8 cellular contexts compared by ENCODE assay signal in genomic region chr19:7099597-7099921, GRCh38. TPM values are rescaled to one million over a fixed set of nuclear protein-coding genes. Genes with fewer than 3 reads are reported as not detected.
DNase-seq lines count a peak whose midpoint lies in the region; ATAC-seq, FAIRE-seq and TF ChIP-seq lines count a peak whose summit lies in the region.

No MANE protein-coding gene starts in this region.

- intact Hi-C loops in Caco-2 (cut with micrococcal nuclease; ENCODE audit: unreplicated experiment) = no loop called here
- intact Hi-C loops in psoas muscle (cut with DNase I) = no loop called here

- FAIRE-seq in GM19239 (lab: Jason Lieb, UNC) = no peak
- FAIRE-seq in urothelium cell line (lab: Jason Lieb, UNC) = no peak

- BruUV-seq in Caco-2 (replicated peaks; lab: Mats Ljungman, UMichigan) = no TSS peak

- H3K27ac ChIP-seq in SJCRH30 (peak overlapping the region; percentile 74), psoas muscle (peak overlapping the region; percentile 97)

- no peak for ATAC-seq in psoas muscle
- no peak for ATAC-seq in GM18870 (IDR thresholded peaks at IDR 0.05; ENCODE audit: unreplicated experiment)
- ATAC-seq in GM21737 (IDR thresholded peaks at IDR 0.05; ENCODE audit: unreplicated experiment) = no peak

- POLR2A ChIA-PET in Caco-2 (lab: Charles Lee) = interaction anchor here (0.5 to 1.4 kb wide), 11 partner anchors 15 to 769 kb away, joined by 3 to 28 read pairs (median 4); partner anchors contain the start of gene ZNF557

- no peaks in the 10 kb centered on the region for H3K36me3 ChIP-seq in Caco-2 (ENCODE audit: control insufficient read depth, insufficient read depth, low read length)
- H3K36me3 ChIP-seq in SJCRH30 = no peaks in the 10 kb centered on the region
- no peaks in the 10 kb centered on the region for H3K36me3 ChIP-seq in psoas muscle (ENCODE audit: insufficient read depth in 1 of 2, low read depth in 1 of 2)

- H3K9me3 ChIP-seq in Caco-2 (peaks cover 5% of the 10 kb centered on the region), SJCRH30 (replicated peaks) (0 out of 2 replicates have a peak, but pooled peaks cover 2% of the 10 kb centered on the region), psoas muscle (peaks cover 7% of the 10 kb centered on the region)

- TF ChIP-seq CTCF in Caco-2 (IDR thresholded peaks at IDR 0.05; ENCODE audit: insufficient read depth in 1 of 2, low read depth in 1 of 2, low read length in 1 of 2, severe bottlenecking in 1 of 2, unreplicated experiment in 1 of 2) (no peak), epithelial cell of proximal tubule (conservative IDR thresholded peaks at IDR 0.05; ENCODE audit: low read depth, low read length) (no peak), psoas muscle (IDR thresholded peaks at IDR 0.05) (no peak)

- peaks cover 27% of the 10 kb centered on the region for H3K36me3 Mint-ChIP-seq in Caco-2 (ENCODE audit: insufficient read depth, unreplicated experiment)

- H3K9me3 Mint-ChIP-seq in Caco-2 (ENCODE audit: unreplicated experiment) = peaks cover 25% of the 10 kb centered on the region

- H3K27me3 Mint-ChIP-seq in Caco-2 (ENCODE audit: insufficient read depth, unreplicated experiment) = no peaks in the 10 kb centered on the region

- H3K4me1 ChIP-seq in Caco-2 = peaks cover 23% of the 10 kb centered on the region
- no peaks in the 10 kb centered on the region for H3K4me1 ChIP-seq in SJCRH30
- peaks cover 5% of the 10 kb centered on the region for H3K4me1 ChIP-seq in psoas muscle

- peak overlapping the region; percentile 98 for H3K27ac Mint-ChIP-seq in Caco-2 (ENCODE audit: unreplicated experiment)

- peak overlapping the region; percentile 82 for H3K4me3 ChIP-seq in Caco-2 (ENCODE audit: low read depth, low read length)
- H3K4me3 ChIP-seq in SJCRH30 = peak overlapping the region; percentile 66
- peak overlapping the region; percentile 66 for H3K4me3 ChIP-seq in epithelial cell of proximal tubule (ENCODE audit: low read depth, low read length)
- peak overlapping the region; percentile 89 for H3K4me3 ChIP-seq in psoas muscle

- H3K4me3 Mint-ChIP-seq in Caco-2 (ENCODE audit: unreplicated experiment) = peak overlapping the region; percentile 97

- CTCF ChIA-PET in Caco-2 (lab: Charles Lee) = interaction anchor here (0.6 to 1.1 kb wide), 8 partner anchors 30 to 989 kb away, joined by 3 to 12 read pairs (median 4); partner anchors contain the start of genes INSR and ZNF557

- H3K4me1 Mint-ChIP-seq in Caco-2 (ENCODE audit: low read depth, unreplicated experiment) = peaks cover 12% of the 10 kb centered on the region

- 10 to 13% (median 11%) methylated on average over 9 of the region's 9 CpGs for WGBS in psoas muscle, 3 donors

- no peaks in the 10 kb centered on the region for H3K27me3 ChIP-seq in Caco-2 (replicated peaks; ENCODE audit: control insufficient read depth, insufficient read depth, low read length)
- H3K27me3 ChIP-seq in SJCRH30 = no peaks in the 10 kb centered on the region
- no peaks in the 10 kb centered on the region for H3K27me3 ChIP-seq in psoas muscle (ENCODE audit: insufficient read depth in 3 of 3, low read length in 2 of 3)

- DNase-seq in Caco-2 (no peak), SJCRH30 (no peak), epithelial cell of proximal tubule (ENCODE audit: low read depth) (no peak), psoas muscle (no peak), GM19239 (ENCODE audit: insufficient read length, low spot score) (no peak), urothelium cell line (ENCODE audit: low spot score) (no peak)

RNA-seq across cellular contexts. Expression of gene ZNF557, which starts 30.1 kb away (rescaled TPM):
- total RNA-seq in Caco-2 (2022) = 8.3 and 8.8 TPM in 2 replicates
- total RNA-seq in SJCRH30 (2014; rRNA removed; shearing (Covaris generic)) = 12.5 and 13.4 TPM in 2 replicates
- 5.2 TPM in 2 replicates for total RNA-seq in epithelial cell of proximal tubule
- 1 to 10 TPM; 3.1 to 5.7 (median 3.6) TPM for total RNA-seq in psoas muscle
- polyA plus RNA-seq in psoas muscle = 1 to 10 TPM in 2 of 3 donors, under 1 TPM in 1; 0.82 to 3.2 (median 1.3) TPM

RNA-seq across cellular contexts. Expression of gene MBD3L3, which starts 41.1 kb away (rescaled TPM):
- total RNA-seq in Caco-2 (2022) (not detected in 2 replicates), epithelial cell of proximal tubule (not detected in 2 replicates), psoas muscle (not detected)
- not detected in 2 replicates for total RNA-seq in SJCRH30 (2014; rRNA removed; shearing (Covaris generic))
- not detected for polyA plus RNA-seq in psoas muscle

RNA-seq across cellular contexts. Expression of gene MBD3L2, which starts 50.4 kb away (rescaled TPM):
- total RNA-seq in Caco-2 (2022) (not detected in 2 replicates), epithelial cell of proximal tubule (not detected in 2 replicates), psoas muscle (not detected)
- not detected in 2 replicates for total RNA-seq in SJCRH30 (2014; rRNA removed; shearing (Covaris generic))
- not detected for polyA plus RNA-seq in psoas muscle

RNA-seq across cellular contexts. Expression of gene MBD3L4, which starts 59.6 kb away (rescaled TPM):
- not detected in 2 replicates for total RNA-seq in Caco-2 (2022)
- not detected in 2 replicates for total RNA-seq in SJCRH30 (2014; rRNA removed; shearing (Covaris generic))
- not detected in 2 replicates for total RNA-seq in epithelial cell of proximal tubule
- total RNA-seq in psoas muscle = not detected
- not detected for polyA plus RNA-seq in psoas muscle
